In the genomic region with DNA sequence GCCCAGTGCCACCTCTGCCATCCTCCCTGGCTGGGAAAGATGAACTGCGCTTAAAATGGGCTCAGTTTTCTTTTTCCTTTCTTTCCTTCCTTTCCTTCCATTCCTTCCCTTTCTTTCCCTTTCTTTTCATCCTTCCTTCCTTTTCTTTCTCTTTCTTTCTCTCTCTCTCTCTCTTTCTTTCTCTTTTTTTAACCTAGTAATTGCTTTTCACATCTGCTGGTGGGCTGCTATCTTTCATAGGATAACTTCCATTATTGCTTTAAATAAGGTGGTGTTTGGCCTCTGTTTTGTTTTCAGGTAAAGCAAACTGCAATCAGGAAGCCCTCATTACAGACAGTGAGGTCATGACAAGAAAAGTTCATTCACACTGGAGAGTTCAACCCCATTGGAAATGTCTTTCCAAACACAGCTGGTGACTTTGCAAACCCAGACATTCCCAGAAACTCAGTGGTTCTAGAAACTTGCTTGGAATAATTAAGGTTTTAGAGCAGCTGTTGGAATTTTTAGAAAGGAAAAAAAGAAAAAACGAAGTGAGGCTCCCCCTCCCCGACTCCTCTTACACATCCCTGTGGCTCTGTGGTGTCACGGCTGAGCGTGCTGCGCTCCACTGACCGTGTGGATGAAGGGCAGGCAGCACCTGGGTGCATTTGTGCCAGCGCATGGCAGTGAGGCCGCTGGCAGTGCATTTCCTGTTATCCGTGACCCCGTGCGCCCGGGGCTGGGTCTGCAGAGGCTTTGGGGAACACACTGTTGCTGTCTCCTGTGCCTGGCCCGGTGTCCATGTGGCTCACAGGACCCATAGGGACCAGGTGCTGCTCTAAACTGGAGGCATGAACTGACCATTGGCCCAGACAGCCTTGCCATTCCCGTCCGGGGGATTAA, we compare ENCODE assay signal across 1 cellular context.
TF ChIP-seq lines count a peak whose summit lies in the region.

No MANE protein-coding gene starts in this region.

TF ChIP-seq in WTC11, 78 proteins besides CTCF, POLR2A, EP300 and RAD21 (continued from another document):
- TF ChIP-seq MLX (CRISPR knock-in tag; IDR thresholded peaks at IDR 0.05) = no peak
- no peak for TF ChIP-seq SOX15 (CRISPR knock-in tag; IDR thresholded peaks at IDR 0.05)
- no peak for TF ChIP-seq NFYB (CRISPR knock-in tag; conservative IDR thresholded peaks at IDR 0.05; ENCODE audit: low read depth)
- TF ChIP-seq ZNF423 (CRISPR knock-in tag; IDR thresholded peaks at IDR 0.05) = no peak
- TF ChIP-seq, protein P1, sequence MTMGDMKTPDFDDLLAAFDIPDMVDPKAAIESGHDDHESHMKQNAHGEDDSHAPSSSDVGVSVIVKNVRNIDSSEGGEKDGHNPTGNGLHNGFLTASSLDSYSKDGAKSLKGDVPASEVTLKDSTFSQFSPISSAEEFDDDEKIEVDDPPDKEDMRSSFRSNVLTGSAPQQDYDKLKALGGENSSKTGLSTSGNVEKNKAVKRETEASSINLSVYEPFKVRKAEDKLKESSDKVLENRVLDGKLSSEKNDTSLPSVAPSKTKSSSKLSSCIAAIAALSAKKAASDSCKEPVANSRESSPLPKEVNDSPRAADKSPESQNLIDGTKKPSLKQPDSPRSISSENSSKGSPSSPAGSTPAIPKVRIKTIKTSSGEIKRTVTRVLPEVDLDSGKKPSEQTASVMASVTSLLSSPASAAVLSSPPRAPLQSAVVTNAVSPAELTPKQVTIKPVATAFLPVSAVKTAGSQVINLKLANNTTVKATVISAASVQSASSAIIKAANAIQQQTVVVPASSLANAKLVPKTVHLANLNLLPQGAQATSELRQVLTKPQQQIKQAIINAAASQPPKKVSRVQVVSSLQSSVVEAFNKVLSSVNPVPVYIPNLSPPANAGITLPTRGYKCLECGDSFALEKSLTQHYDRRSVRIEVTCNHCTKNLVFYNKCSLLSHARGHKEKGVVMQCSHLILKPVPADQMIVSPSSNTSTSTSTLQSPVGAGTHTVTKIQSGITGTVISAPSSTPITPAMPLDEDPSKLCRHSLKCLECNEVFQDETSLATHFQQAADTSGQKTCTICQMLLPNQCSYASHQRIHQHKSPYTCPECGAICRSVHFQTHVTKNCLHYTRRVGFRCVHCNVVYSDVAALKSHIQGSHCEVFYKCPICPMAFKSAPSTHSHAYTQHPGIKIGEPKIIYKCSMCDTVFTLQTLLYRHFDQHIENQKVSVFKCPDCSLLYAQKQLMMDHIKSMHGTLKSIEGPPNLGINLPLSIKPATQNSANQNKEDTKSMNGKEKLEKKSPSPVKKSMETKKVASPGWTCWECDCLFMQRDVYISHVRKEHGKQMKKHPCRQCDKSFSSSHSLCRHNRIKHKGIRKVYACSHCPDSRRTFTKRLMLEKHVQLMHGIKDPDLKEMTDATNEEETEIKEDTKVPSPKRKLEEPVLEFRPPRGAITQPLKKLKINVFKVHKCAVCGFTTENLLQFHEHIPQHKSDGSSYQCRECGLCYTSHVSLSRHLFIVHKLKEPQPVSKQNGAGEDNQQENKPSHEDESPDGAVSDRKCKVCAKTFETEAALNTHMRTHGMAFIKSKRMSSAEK (CRISPR knock-in tag; IDR thresholded peaks at IDR 0.05; ENCODE audit: borderline replicate concordance) = no peak
